1 cellular context compared by ENCODE assay signal in the genomic region with DNA sequence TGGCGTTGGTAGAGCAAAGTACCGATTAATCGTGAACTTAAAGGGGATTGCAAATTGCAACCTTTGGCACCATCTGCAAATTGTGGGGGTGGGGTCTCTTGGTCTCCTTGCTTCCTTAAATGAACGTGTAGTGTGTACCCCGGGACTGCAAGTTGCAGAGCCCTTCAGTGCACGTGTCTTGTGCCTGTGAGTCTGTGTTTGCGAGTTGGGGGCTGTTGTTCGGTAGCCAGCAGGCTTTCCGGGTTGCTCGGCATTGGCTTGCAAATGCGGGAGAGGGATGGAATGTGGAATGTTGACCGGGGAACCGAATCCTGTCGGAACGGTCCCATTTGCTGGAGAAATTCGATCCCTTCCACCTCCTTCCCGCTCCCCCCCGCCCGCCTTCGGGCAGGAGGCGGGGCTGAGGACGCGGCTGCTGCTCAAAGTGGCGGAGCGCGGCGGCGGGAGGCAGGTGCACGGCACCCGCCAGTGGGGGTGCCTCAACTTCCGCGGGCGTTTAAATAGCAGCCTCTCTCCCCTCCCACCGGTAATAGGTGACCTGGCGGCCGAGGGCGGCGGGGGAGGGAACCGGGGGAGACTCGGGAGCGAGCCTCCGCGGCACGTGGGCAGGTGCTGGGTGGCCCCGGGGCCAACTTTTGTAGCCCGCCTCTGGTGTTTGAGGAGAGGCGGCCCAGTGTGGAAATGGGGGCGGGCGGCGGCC.
TF ChIP-seq lines count a peak whose summit lies in the region.

No MANE protein-coding gene starts in this region.

TF ChIP-seq in WTC11, 78 proteins besides CTCF, POLR2A, EP300 and RAD21 (continued from another document and continues in another):
- TF ChIP-seq, protein P1, sequence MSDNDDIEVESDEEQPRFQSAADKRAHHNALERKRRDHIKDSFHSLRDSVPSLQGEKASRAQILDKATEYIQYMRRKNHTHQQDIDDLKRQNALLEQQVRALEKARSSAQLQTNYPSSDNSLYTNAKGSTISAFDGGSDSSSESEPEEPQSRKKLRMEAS (CRISPR knock-in tag; IDR thresholded peaks at IDR 0.05): peak; percentile 95
- TF ChIP-seq GABPB1 (CRISPR knock-in tag; IDR thresholded peaks at IDR 0.05) (peak; percentile 57; the same call in 1 of the 2 replicates), CDX4 (CRISPR knock-in tag; IDR thresholded peaks at IDR 0.05; ENCODE audit: borderline replicate concordance) (no peak), ZNF232 (CRISPR knock-in tag; IDR thresholded peaks at IDR 0.05) (peak; percentile 83; the same call in 1 of the 2 replicates), ETV6 (CRISPR knock-in tag; IDR thresholded peaks at IDR 0.05) (peak; percentile 80), CREM (CRISPR knock-in tag; IDR thresholded peaks at IDR 0.05) (peak; percentile 69; the same call in 1 of the 2 replicates), E2F5 (CRISPR knock-in tag; IDR thresholded peaks at IDR 0.05) (peak; percentile 95), CBFB (CRISPR knock-in tag; IDR thresholded peaks at IDR 0.05; ENCODE audit: low read depth) (0 out of 2 replicates have a peak, but pooled peaks have one; percentile 66), ZNF219 (CRISPR knock-in tag; IDR thresholded peaks at IDR 0.05; ENCODE audit: borderline replicate concordance) (no peak), ATF3 (CRISPR knock-in tag; conservative IDR thresholded peaks at IDR 0.05) (no peak), TP53 (CRISPR knock-in tag; IDR thresholded peaks at IDR 0.05) (peak; percentile 82; the same call in 1 of the 2 replicates), TEAD1 (CRISPR knock-in tag; IDR thresholded peaks at IDR 0.05) (peak; percentile 99), SMAD4 (CRISPR knock-in tag; IDR thresholded peaks at IDR 0.05) (no peak), ARID4B (CRISPR knock-in tag; IDR thresholded peaks at IDR 0.05; ENCODE audit: borderline replicate concordance) (peak; percentile 60; the same call in 1 of the 2 replicates), TCF7 (CRISPR knock-in tag; IDR thresholded peaks at IDR 0.05; ENCODE audit: low read depth) (no peak), ZNF671 (CRISPR knock-in tag; IDR thresholded peaks at IDR 0.05) (peak; percentile 65; the same call in 1 of the 2 replicates), MYBL2 (CRISPR knock-in tag; IDR thresholded peaks at IDR 0.05) (0 out of 2 replicates have a peak, but pooled peaks have one; percentile 44), ZSCAN18 (CRISPR knock-in tag; IDR thresholded peaks at IDR 0.05) (no peak), NFE2L1 (CRISPR knock-in tag; IDR thresholded peaks at IDR 0.05) (peak; percentile 42; the same call in 1 of the 2 replicates), NR2C2 (CRISPR knock-in tag; IDR thresholded peaks at IDR 0.05) (no peak), EMX1 (CRISPR knock-in tag; IDR thresholded peaks at IDR 0.05) (0 out of 2 replicates have a peak, but pooled peaks have one; percentile 70), RORB (CRISPR knock-in tag; IDR thresholded peaks at IDR 0.05) (no peak)
- TF ChIP-seq, protein P2, sequence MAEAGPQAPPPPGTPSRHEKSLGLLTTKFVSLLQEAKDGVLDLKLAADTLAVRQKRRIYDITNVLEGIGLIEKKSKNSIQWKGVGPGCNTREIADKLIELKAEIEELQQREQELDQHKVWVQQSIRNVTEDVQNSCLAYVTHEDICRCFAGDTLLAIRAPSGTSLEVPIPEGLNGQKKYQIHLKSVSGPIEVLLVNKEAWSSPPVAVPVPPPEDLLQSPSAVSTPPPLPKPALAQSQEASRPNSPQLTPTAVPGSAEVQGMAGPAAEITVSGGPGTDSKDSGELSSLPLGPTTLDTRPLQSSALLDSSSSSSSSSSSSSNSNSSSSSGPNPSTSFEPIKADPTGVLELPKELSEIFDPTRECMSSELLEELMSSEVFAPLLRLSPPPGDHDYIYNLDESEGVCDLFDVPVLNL (CRISPR knock-in tag; IDR thresholded peaks at IDR 0.05; ENCODE audit: borderline replicate concordance, low read depth): peak; percentile 56; the same call in 1 of the 2 replicates
- TF ChIP-seq, protein P3, sequence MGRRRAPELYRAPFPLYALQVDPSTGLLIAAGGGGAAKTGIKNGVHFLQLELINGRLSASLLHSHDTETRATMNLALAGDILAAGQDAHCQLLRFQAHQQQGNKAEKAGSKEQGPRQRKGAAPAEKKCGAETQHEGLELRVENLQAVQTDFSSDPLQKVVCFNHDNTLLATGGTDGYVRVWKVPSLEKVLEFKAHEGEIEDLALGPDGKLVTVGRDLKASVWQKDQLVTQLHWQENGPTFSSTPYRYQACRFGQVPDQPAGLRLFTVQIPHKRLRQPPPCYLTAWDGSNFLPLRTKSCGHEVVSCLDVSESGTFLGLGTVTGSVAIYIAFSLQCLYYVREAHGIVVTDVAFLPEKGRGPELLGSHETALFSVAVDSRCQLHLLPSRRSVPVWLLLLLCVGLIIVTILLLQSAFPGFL (CRISPR knock-in tag; IDR thresholded peaks at IDR 0.05; ENCODE audit: borderline replicate concordance): no peak
- TF ChIP-seq, protein P4, sequence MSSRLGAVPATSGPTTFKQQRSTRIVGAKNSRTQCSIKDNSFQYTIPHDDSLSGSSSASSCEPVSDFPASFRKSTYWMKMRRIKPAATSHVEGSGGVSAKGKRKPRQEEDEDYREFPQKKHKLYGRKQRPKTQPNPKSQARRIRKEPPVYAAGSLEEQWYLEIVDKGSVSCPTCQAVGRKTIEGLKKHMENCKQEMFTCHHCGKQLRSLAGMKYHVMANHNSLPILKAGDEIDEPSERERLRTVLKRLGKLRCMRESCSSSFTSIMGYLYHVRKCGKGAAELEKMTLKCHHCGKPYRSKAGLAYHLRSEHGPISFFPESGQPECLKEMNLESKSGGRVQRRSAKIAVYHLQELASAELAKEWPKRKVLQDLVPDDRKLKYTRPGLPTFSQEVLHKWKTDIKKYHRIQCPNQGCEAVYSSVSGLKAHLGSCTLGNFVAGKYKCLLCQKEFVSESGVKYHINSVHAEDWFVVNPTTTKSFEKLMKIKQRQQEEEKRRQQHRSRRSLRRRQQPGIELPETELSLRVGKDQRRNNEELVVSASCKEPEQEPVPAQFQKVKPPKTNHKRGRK (CRISPR knock-in tag; IDR thresholded peaks at IDR 0.05; ENCODE audit: borderline replicate concordance): no peak
- TF ChIP-seq, protein P5, sequence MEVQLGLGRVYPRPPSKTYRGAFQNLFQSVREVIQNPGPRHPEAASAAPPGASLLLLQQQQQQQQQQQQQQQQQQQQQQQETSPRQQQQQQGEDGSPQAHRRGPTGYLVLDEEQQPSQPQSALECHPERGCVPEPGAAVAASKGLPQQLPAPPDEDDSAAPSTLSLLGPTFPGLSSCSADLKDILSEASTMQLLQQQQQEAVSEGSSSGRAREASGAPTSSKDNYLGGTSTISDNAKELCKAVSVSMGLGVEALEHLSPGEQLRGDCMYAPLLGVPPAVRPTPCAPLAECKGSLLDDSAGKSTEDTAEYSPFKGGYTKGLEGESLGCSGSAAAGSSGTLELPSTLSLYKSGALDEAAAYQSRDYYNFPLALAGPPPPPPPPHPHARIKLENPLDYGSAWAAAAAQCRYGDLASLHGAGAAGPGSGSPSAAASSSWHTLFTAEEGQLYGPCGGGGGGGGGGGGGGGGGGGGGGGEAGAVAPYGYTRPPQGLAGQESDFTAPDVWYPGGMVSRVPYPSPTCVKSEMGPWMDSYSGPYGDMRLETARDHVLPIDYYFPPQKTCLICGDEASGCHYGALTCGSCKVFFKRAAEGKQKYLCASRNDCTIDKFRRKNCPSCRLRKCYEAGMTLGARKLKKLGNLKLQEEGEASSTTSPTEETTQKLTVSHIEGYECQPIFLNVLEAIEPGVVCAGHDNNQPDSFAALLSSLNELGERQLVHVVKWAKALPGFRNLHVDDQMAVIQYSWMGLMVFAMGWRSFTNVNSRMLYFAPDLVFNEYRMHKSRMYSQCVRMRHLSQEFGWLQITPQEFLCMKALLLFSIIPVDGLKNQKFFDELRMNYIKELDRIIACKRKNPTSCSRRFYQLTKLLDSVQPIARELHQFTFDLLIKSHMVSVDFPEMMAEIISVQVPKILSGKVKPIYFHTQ (CRISPR knock-in tag; IDR thresholded peaks at IDR 0.05): no peak
- TF ChIP-seq, protein P6, sequence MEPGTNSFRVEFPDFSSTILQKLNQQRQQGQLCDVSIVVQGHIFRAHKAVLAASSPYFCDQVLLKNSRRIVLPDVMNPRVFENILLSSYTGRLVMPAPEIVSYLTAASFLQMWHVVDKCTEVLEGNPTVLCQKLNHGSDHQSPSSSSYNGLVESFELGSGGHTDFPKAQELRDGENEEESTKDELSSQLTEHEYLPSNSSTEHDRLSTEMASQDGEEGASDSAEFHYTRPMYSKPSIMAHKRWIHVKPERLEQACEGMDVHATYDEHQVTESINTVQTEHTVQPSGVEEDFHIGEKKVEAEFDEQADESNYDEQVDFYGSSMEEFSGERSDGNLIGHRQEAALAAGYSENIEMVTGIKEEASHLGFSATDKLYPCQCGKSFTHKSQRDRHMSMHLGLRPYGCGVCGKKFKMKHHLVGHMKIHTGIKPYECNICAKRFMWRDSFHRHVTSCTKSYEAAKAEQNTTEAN (CRISPR knock-in tag; IDR thresholded peaks at IDR 0.05): 0 out of 2 replicates have a peak, but pooled peaks have one; percentile 67
- TF ChIP-seq, protein P7, sequence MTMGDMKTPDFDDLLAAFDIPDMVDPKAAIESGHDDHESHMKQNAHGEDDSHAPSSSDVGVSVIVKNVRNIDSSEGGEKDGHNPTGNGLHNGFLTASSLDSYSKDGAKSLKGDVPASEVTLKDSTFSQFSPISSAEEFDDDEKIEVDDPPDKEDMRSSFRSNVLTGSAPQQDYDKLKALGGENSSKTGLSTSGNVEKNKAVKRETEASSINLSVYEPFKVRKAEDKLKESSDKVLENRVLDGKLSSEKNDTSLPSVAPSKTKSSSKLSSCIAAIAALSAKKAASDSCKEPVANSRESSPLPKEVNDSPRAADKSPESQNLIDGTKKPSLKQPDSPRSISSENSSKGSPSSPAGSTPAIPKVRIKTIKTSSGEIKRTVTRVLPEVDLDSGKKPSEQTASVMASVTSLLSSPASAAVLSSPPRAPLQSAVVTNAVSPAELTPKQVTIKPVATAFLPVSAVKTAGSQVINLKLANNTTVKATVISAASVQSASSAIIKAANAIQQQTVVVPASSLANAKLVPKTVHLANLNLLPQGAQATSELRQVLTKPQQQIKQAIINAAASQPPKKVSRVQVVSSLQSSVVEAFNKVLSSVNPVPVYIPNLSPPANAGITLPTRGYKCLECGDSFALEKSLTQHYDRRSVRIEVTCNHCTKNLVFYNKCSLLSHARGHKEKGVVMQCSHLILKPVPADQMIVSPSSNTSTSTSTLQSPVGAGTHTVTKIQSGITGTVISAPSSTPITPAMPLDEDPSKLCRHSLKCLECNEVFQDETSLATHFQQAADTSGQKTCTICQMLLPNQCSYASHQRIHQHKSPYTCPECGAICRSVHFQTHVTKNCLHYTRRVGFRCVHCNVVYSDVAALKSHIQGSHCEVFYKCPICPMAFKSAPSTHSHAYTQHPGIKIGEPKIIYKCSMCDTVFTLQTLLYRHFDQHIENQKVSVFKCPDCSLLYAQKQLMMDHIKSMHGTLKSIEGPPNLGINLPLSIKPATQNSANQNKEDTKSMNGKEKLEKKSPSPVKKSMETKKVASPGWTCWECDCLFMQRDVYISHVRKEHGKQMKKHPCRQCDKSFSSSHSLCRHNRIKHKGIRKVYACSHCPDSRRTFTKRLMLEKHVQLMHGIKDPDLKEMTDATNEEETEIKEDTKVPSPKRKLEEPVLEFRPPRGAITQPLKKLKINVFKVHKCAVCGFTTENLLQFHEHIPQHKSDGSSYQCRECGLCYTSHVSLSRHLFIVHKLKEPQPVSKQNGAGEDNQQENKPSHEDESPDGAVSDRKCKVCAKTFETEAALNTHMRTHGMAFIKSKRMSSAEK (CRISPR knock-in tag; IDR thresholded peaks at IDR 0.05; ENCODE audit: borderline replicate concordance): no peak
